In the genomic region with DNA sequence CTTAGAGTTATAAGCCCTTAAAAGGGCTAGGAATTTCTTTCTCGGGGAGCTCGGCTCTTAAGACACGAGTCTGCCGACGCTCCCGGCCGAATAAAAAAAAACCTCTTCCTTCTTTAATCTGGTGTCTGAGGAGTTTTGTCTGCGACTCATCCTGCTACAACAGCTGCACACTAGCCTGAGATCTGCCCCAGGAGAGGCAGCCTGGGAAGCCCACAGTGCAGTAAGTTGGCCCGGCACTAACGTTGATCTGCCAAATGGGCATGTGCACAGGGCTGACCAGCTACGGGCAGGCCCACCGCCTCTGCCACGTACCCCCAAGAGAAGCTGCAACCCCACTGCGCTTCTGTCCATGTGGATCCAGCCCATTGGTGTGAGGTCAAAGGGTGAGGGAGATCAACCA, we compare ENCODE assay signal across 21 cellular contexts. TPM values are rescaled to one million over a fixed set of nuclear protein-coding genes. Genes with fewer than 3 reads are reported as not detected.
DNase-seq lines count a peak whose midpoint lies in the region; FAIRE-seq and TF ChIP-seq lines count a peak whose summit lies in the region.
"Had no signal": no experiment of that assay in that cellular context is flagged by ENCODE, and none has a peak within 500 bp of the region (broad histone marks: within the 10 kb centered on the region; RNA-seq: fewer than 3 reads in every experiment).

No MANE protein-coding gene starts in this region.

- no peak for TF ChIP-seq CTCF in endodermal cell (conservative IDR thresholded peaks at IDR 0.05)
- TF ChIP-seq CTCF in vagina (IDR thresholded peaks at IDR 0.05), result no peak

- no peak overlapping the region for H3K4me3 ChIP-seq in endodermal cell (ENCODE audit: low read length)
- H3K4me3 ChIP-seq in vagina, result no peak overlapping the region
- H3K4me3 ChIP-seq: A549, breast epithelium, neural progenitor cell, upper lobe of left lung had no signal

- H3K36me3 ChIP-seq in endodermal cell (ENCODE audit: control insufficient read depth, insufficient read depth, low read length), result no peaks in the 10 kb centered on the region
- H3K36me3 ChIP-seq in vagina, result no peaks in the 10 kb centered on the region
- H3K36me3 ChIP-seq: breast epithelium, neural progenitor cell, upper lobe of left lung had no signal

- no peak for TF ChIP-seq POLR2A in vagina (IDR thresholded peaks at IDR 0.05)

- no peaks in the 10 kb centered on the region for H3K4me1 ChIP-seq in endodermal cell (ENCODE audit: control insufficient read depth, insufficient read depth, low read length)
- H3K4me1 ChIP-seq in vagina, result peaks cover 12% of the 10 kb centered on the region
- H3K4me1 ChIP-seq: A549, breast epithelium, neural progenitor cell had no signal

- in situ Hi-C loops in ACHN (cut with HindIII; ENCODE audit: low pct_ligation_motif_present, low pct_unique_long_range_greater_than_20kb, low sequenced_read_pairs), result no loop called here

- H3K27me3 ChIP-seq in endodermal cell (ENCODE audit: control insufficient read depth, insufficient read depth, low read length, poor library complexity, severe bottlenecking), result peaks cover 1% of the 10 kb centered on the region
- H3K27me3 ChIP-seq in vagina, result no peaks in the 10 kb centered on the region
- H3K27me3 ChIP-seq: breast epithelium, neural progenitor cell, upper lobe of left lung had no signal

- peaks cover 2% of the 10 kb centered on the region for H3K4me1 Mint-ChIP-seq in endodermal cell
- H3K4me1 Mint-ChIP-seq: immature natural killer cell had no signal

- no peak overlapping the region for H3K27ac ChIP-seq in endodermal cell (ENCODE audit: low read depth, low read length)
- H3K27ac ChIP-seq in vagina, result no peak overlapping the region
- H3K27ac ChIP-seq: A549, breast epithelium, neural progenitor cell, upper lobe of left lung had no signal

- peaks cover 3% of the 10 kb centered on the region for H3K27me3 Mint-ChIP-seq in endodermal cell (ENCODE audit: insufficient read depth)

- no peak overlapping the region for H3K4me3 Mint-ChIP-seq in endodermal cell
- H3K4me3 Mint-ChIP-seq: effector memory CD8-positive, alpha-beta T cell; immature natural killer cell; neural progenitor cell had no signal

- H3K36me3 Mint-ChIP-seq in endodermal cell (ENCODE audit: low read depth), result no peaks in the 10 kb centered on the region
- H3K36me3 Mint-ChIP-seq: immature natural killer cell, neural progenitor cell had no signal

- FAIRE-seq in frontal cortex (lab: Jason Lieb, UNC), result no peak
- FAIRE-seq: A549, G401.6 had no signal

- peak; percentile 33 for DNase-seq in ACHN
- DNase-seq in LHCN-M2 (ENCODE audit: low read depth), result peak; percentile 70
- DNase-seq in endodermal cell, result peak; percentile 29
- peak; percentile 71 for DNase-seq in myocyte (ENCODE audit: low read depth)
- no peak for DNase-seq in NCI-H774 (lab: John Stamatoyannopoulos, UW)
- no peak for DNase-seq in vagina (ENCODE audit: extremely low spot score in 2 of 2)
- DNase-seq in dermis blood vessel endothelial cell, result no peak
- no peak for DNase-seq in frontal cortex (ENCODE audit: low spot score in 2 of 2)
- DNase-seq: activated naive CD4-positive, alpha-beta T cell treated with Interleukin-2 at 50 U/mL for 16 hours; effector memory CD8-positive, alpha-beta T cell; immature natural killer cell; mammary epithelial cell; NCI-H1105 treated with DMSO at 0.1 percent for 48 hours; NCI-H2171 treated with DMSO at 0.1 percent for 48 hours; NK-92 treated with Interleukin-12 subunit alpha and Interleukin-12 subunit beta, amount 100 ng/mL, for 24 hours; T-helper 2 cell had no signal

- intact Hi-C loops in vagina (cut with DNase I), result no loop called here

- peak overlapping the region; percentile 8 for H3K27ac Mint-ChIP-seq in endodermal cell
- H3K27ac Mint-ChIP-seq: immature natural killer cell, neural progenitor cell had no signal

- H3K9me3 ChIP-seq in endodermal cell (ENCODE audit: control insufficient read depth, low read length) (peaks cover 10% of the 10 kb centered on the region), vagina (no peaks in the 10 kb centered on the region)
- H3K9me3 ChIP-seq: breast epithelium had no signal

- peaks cover 10% of the 10 kb centered on the region for H3K9me3 Mint-ChIP-seq in endodermal cell
- H3K9me3 Mint-ChIP-seq: effector memory CD8-positive, alpha-beta T cell had no signal

- 86 to 100% methylated on average over 4 to 14 of the region's 14 CpGs for WGBS in endodermal cell (ENCODE audit: insufficient coverage in 1 of 2, insufficient read length in 1 of 2), 2 experiments

- no peak overlapping the region for H3K9ac ChIP-seq in endodermal cell (ENCODE audit: extremely low read depth, low read length, poor library complexity, severe bottlenecking)
- H3K9ac ChIP-seq: neural progenitor cell had no signal

RNA-seq across cellular contexts. Expression of gene LIMS2, which starts 8.4 kb away (rescaled TPM):
- 1.9 and 2.3 TPM in 2 replicates for total RNA-seq in LHCN-M2 (2014; rRNA removed)
- polyA plus RNA-seq in LHCN-M2 (2012), result 83.4 TPM
- total RNA-seq in endodermal cell, result 1 to 10 TPM; 3.9 to 9.8 TPM
- 4.8 TPM for polyA plus RNA-seq in endodermal cell (2013, experiment 1 of 2)
- polyA plus RNA-seq in endodermal cell (2013, experiment 2 of 2), result 4.8 TPM
- 6.9 and 8.8 TPM in 2 replicates for total RNA-seq in myocyte
- 121 TPM for polyA plus RNA-seq in myocyte (2012)
- total RNA-seq in vagina, result 44.2 TPM
- 20.1 and 23.8 TPM in 2 replicates for total RNA-seq in dermis blood vessel endothelial cell
- 1.2 TPM for total RNA-seq in frontal cortex

RNA-seq across cellular contexts. Expression of gene SFT2D3, which starts 17.5 kb away (rescaled TPM):
- total RNA-seq in LHCN-M2 (2014; rRNA removed), result 6.0 and 6.5 TPM in 2 replicates
- polyA plus RNA-seq in LHCN-M2 (2012), result not detected
- 10 to 100 TPM in 1 of 2 donors, 1 to 10 TPM in 1; 5.5 to 10.1 TPM for total RNA-seq in endodermal cell
- 16.1 TPM for polyA plus RNA-seq in endodermal cell (2013, experiment 1 of 2)
- 14.3 TPM for polyA plus RNA-seq in endodermal cell (2013, experiment 2 of 2)
- total RNA-seq in myocyte, result 8.3 and 10.5 TPM in 2 replicates
- polyA plus RNA-seq in myocyte (2012), result not detected
- total RNA-seq in vagina, result 3.7 TPM
- 5.4 and 5.8 TPM in 2 replicates for total RNA-seq in dermis blood vessel endothelial cell
- total RNA-seq in frontal cortex, result 10.2 TPM

RNA-seq across cellular contexts. Expression of gene GPR17, which starts 37.8 kb away (rescaled TPM):
- total RNA-seq in LHCN-M2 (2014; rRNA removed), result not detected in 2 replicates
- polyA plus RNA-seq in LHCN-M2 (2012), result 1.3 TPM
- total RNA-seq in endodermal cell, result under 1 TPM in 1 of 2 donors, not detected in 1; 0.24 TPM
- polyA plus RNA-seq in endodermal cell (2013, experiment 1 of 2), result 5.0 TPM
- polyA plus RNA-seq in endodermal cell (2013, experiment 2 of 2), result 4.8 TPM
- not detected in 2 replicates for total RNA-seq in myocyte
- polyA plus RNA-seq in myocyte (2012), result 6.5 TPM
- not detected for total RNA-seq in vagina
- not detected in 2 replicates for total RNA-seq in dermis blood vessel endothelial cell
- 4.1 TPM for total RNA-seq in frontal cortex
- total RNA-seq: breast epithelium, mammary epithelial cell had no signal
- polyA plus RNA-seq: A549, immature natural killer cell, mammary epithelial cell had no signal

Comparison
In these comparisons a context has a peak if more than half of its experiments do, and no peak if none do; other contexts are left out.
1. DNase-seq: peak in ACHN (single experiment), LHCN-M2 (single experiment), endodermal cell (single experiment) and myocyte (single experiment); none in NCI-H774 (single experiment), vagina (0 of 2), dermis blood vessel endothelial cell (single experiment) and frontal cortex (0 of 2).